In genomic region chr7:98930921-98931320, GRCh38 we compare ENCODE assay signal across 9 cellular contexts. TPM values are rescaled to one million over a fixed set of nuclear protein-coding genes. Genes with fewer than 3 reads are reported as not detected.
DNase-seq lines count a peak whose midpoint lies in the region; ATAC-seq, FAIRE-seq and TF ChIP-seq lines count a peak whose summit lies in the region.
"Had no signal": no experiment of that assay in that cellular context is flagged by ENCODE, and none has a peak within 500 bp of the region (broad histone marks: within the 10 kb centered on the region; RNA-seq: fewer than 3 reads in every experiment).

No MANE protein-coding gene starts in this region.

- peak overlapping the region; percentile 85 for H3K27ac Mint-ChIP-seq in activated naive CD8-positive, alpha-beta T cell
- H3K27ac Mint-ChIP-seq in activated naive CD8-positive, alpha-beta T cell treated with anti-CD3 and anti-CD28 coated beads for 36 hours = no peak overlapping the region
- peak overlapping the region; percentile 63 for H3K27ac Mint-ChIP-seq in activated T-helper 1 cell treated with anti-CD3 and anti-CD28 coated beads, Interleukin-12 subunit alpha, Interleukin-12 subunit beta, Interleukin-2, Interleukin-4 antibody, amounts not matched to agents 30 ng/mL and 10 ng/mL and 1 ng/mL, durations not matched to agents 14 hours and 24 hours and 36 hours

- peak overlapping the region; percentile 57 for H3K4me3 Mint-ChIP-seq in activated naive CD8-positive, alpha-beta T cell
- no peak overlapping the region for H3K4me3 Mint-ChIP-seq in activated naive CD8-positive, alpha-beta T cell treated with anti-CD3 and anti-CD28 coated beads for 36 hours
- H3K4me3 Mint-ChIP-seq in activated T-helper 1 cell treated with anti-CD3 and anti-CD28 coated beads, Interleukin-12 subunit alpha, Interleukin-12 subunit beta, Interleukin-2, Interleukin-4 antibody, amounts not matched to agents 30 ng/mL and 10 ng/mL and 1 ng/mL, durations not matched to agents 14 hours and 24 hours and 36 hours = no peak overlapping the region

- in situ Hi-C loops in KBM-7 (cut with MboI; ENCODE audit: low pct_unique_long_range_greater_than_20kb, low sequenced_read_pairs) = no loop called here

- TF ChIP-seq POLR2A in spleen (IDR thresholded peaks at IDR 0.05) = no peak

- peaks cover 0 to 10% (median 4%) of the 10 kb centered on the region in 6 donors for H3K4me1 ChIP-seq in spleen

- TF ChIP-seq CTCF in spleen (IDR thresholded peaks at IDR 0.05 in 8 of 11, conservative IDR thresholded peaks at IDR 0.05 in 3 of 11) = no peak

- DNase-seq in activated naive CD8-positive, alpha-beta T cell treated with anti-CD3 and anti-CD28 coated beads for 36 hours = no peak
- DNase-seq in activated T-helper 1 cell treated with anti-CD3 and anti-CD28 coated beads, Interleukin-12 subunit alpha, Interleukin-12 subunit beta, Interleukin-2, Interleukin-4 antibody, amounts not matched to agents 30 ng/mL and 10 ng/mL and 1 ng/mL, durations not matched to agents 14 hours and 24 hours and 36 hours (ENCODE audit: low spot score) = peak; percentile 8
- DNase-seq in spleen (no peak), HTR-8/SVneo (ENCODE audit: insufficient read length, low spot score) (no peak), KBM-7 (no peak)
- DNase-seq: activated CD8-positive, alpha-beta memory T cell treated with anti-CD3 and anti-CD28 coated beads, Interleukin-2, amount 50 U/mL, for 4 hours had no signal

- H3K9me3 Mint-ChIP-seq in activated naive CD8-positive, alpha-beta T cell (ENCODE audit: low read depth) = no peaks in the 10 kb centered on the region
- H3K9me3 Mint-ChIP-seq in activated naive CD8-positive, alpha-beta T cell treated with anti-CD3 and anti-CD28 coated beads for 36 hours = no peaks in the 10 kb centered on the region
- no peaks in the 10 kb centered on the region for H3K9me3 Mint-ChIP-seq in activated T-helper 1 cell treated with anti-CD3 and anti-CD28 coated beads, Interleukin-12 subunit alpha, Interleukin-12 subunit beta, Interleukin-2, Interleukin-4 antibody, amounts not matched to agents 30 ng/mL and 10 ng/mL and 1 ng/mL, durations not matched to agents 14 hours and 24 hours and 36 hours

- peaks cover 5% of the 10 kb centered on the region for H3K4me1 Mint-ChIP-seq in activated naive CD8-positive, alpha-beta T cell (ENCODE audit: low read depth)
- H3K4me1 Mint-ChIP-seq in activated naive CD8-positive, alpha-beta T cell treated with anti-CD3 and anti-CD28 coated beads for 36 hours = peaks cover 1% of the 10 kb centered on the region
- peaks cover 8% of the 10 kb centered on the region for H3K4me1 Mint-ChIP-seq in activated T-helper 1 cell treated with anti-CD3 and anti-CD28 coated beads, Interleukin-12 subunit alpha, Interleukin-12 subunit beta, Interleukin-2, Interleukin-4 antibody, amounts not matched to agents 30 ng/mL and 10 ng/mL and 1 ng/mL, durations not matched to agents 14 hours and 24 hours and 36 hours (ENCODE audit: low read depth)

- no peaks in the 10 kb centered on the region for H3K9me3 ChIP-seq in spleen

- peaks cover 8% of the 10 kb centered on the region for H3K36me3 Mint-ChIP-seq in activated naive CD8-positive, alpha-beta T cell
- H3K36me3 Mint-ChIP-seq in activated naive CD8-positive, alpha-beta T cell treated with anti-CD3 and anti-CD28 coated beads for 36 hours = peaks cover 45% of the 10 kb centered on the region
- peaks cover 55% of the 10 kb centered on the region for H3K36me3 Mint-ChIP-seq in activated T-helper 1 cell treated with anti-CD3 and anti-CD28 coated beads, Interleukin-12 subunit alpha, Interleukin-12 subunit beta, Interleukin-2, Interleukin-4 antibody, amounts not matched to agents 30 ng/mL and 10 ng/mL and 1 ng/mL, durations not matched to agents 14 hours and 24 hours and 36 hours (ENCODE audit: low read depth)

- intact Hi-C loops in activated T-helper 1 cell treated with anti-CD3 and anti-CD28 coated beads, Interleukin-12 subunit alpha, Interleukin-12 subunit beta, Interleukin-2, Interleukin-4 antibody, amounts not matched to agents 30 ng/mL and 10 ng/mL and 1 ng/mL, durations not matched to agents 14 hours and 24 hours and 36 hours (cut with micrococcal nuclease) = no loop called here
- intact Hi-C loops in spleen (cut with DNase I; ENCODE audit: low total_unique reads) = no loop called here

- peak; percentile 72 for ATAC-seq in HG03097 (IDR thresholded peaks at IDR 0.05; ENCODE audit: low FRiP score, unreplicated experiment)
- no peak for ATAC-seq in GM19324 (IDR thresholded peaks at IDR 0.05; ENCODE audit: low FRiP score, unreplicated experiment)

- H3K36me3 ChIP-seq in spleen = peaks cover 5 to 100% (median 95%) of the 10 kb centered on the region in 6 donors

- H3K27ac ChIP-seq in spleen = peak overlapping the region in 5 of 8 donors; percentile 31 to 77 (median 43)

- WGBS in spleen, 5 donors = 80 to 94% (median 87%) methylated on average over 3 of the region's 3 CpGs

- H3K27me3 ChIP-seq in spleen (replicated peaks in 1 of 7) = no peaks in the 10 kb centered on the region

- no peaks in the 10 kb centered on the region for H3K27me3 Mint-ChIP-seq in activated naive CD8-positive, alpha-beta T cell
- H3K27me3 Mint-ChIP-seq in activated naive CD8-positive, alpha-beta T cell treated with anti-CD3 and anti-CD28 coated beads for 36 hours = no peaks in the 10 kb centered on the region
- H3K27me3 Mint-ChIP-seq in activated T-helper 1 cell treated with anti-CD3 and anti-CD28 coated beads, Interleukin-12 subunit alpha, Interleukin-12 subunit beta, Interleukin-2, Interleukin-4 antibody, amounts not matched to agents 30 ng/mL and 10 ng/mL and 1 ng/mL, durations not matched to agents 14 hours and 24 hours and 36 hours (ENCODE audit: insufficient read depth) = no peaks in the 10 kb centered on the region

- H3K4me3 ChIP-seq in spleen = peak overlapping the region in 1 of 8 donors; percentile 49

- no peak for FAIRE-seq in HTR-8/SVneo (lab: Jason Lieb, UNC)

RNA-seq across cellular contexts. Expression of gene TRRAP, which starts 52.6 kb away (rescaled TPM):
- 10 to 100 TPM; 44.5 to 46.5 TPM for total RNA-seq in activated naive CD8-positive, alpha-beta T cell treated with anti-CD3 and anti-CD28 coated beads for 36 hours
- 66.9 and 69.6 TPM in 2 replicates for total RNA-seq in activated T-helper 1 cell treated with anti-CD3 and anti-CD28 coated beads, Interleukin-12 subunit alpha, Interleukin-12 subunit beta, Interleukin-2, Interleukin-4 antibody, amounts not matched to agents 30 ng/mL and 10 ng/mL and 1 ng/mL, durations not matched to agents 14 hours and 24 hours and 36 hours
- total RNA-seq in spleen = 10 to 100 TPM; 50.1 to 73.4 (median 60.9) TPM
- polyA plus RNA-seq in spleen = 10 to 100 TPM in 1 of 3 donors, 1 to 10 TPM in 2; 8.4 to 14.3 (median 9.2) TPM
